1 cellular context compared by ENCODE assay signal in genomic region chr4:20126906-20127305, GRCh38.
TF ChIP-seq lines count a peak whose summit lies in the region.

No MANE protein-coding gene starts in this region.

TF ChIP-seq in H1, 55 proteins besides CTCF, POLR2A, EP300 and RAD21:
- TF ChIP-seq SAP30 (IDR thresholded peaks at IDR 0.05; ENCODE audit: insufficient read depth, insufficient replicate concordance, low read length), result no peak
- no peak for TF ChIP-seq EGR1 (IDR thresholded peaks at IDR 0.05; ENCODE audit: borderline replicate concordance, low read depth, low read length)
- no peak for TF ChIP-seq MAFK (IDR thresholded peaks at IDR 0.05; ENCODE audit: low read depth, low read length)
- no peak for TF ChIP-seq E2F6 (IDR thresholded peaks at IDR 0.05)
- TF ChIP-seq SIX5 (IDR thresholded peaks at IDR 0.05; ENCODE audit: low read depth, low read length), result no peak
- TF ChIP-seq KDM1A (IDR thresholded peaks at IDR 0.05; ENCODE audit: borderline replicate concordance, low read length), result no peak
- TF ChIP-seq TEAD4 (IDR thresholded peaks at IDR 0.05; ENCODE audit: low read depth, low read length), result no peak
- TF ChIP-seq KDM4A (IDR thresholded peaks at IDR 0.05; ENCODE audit: low read depth, low read length, severe bottlenecking), result no peak
- no peak for TF ChIP-seq SP1 (IDR thresholded peaks at IDR 0.05; ENCODE audit: low read depth, low read length)
